Comparison of ENCODE assay signal across 19 cellular contexts in the genomic region with DNA sequence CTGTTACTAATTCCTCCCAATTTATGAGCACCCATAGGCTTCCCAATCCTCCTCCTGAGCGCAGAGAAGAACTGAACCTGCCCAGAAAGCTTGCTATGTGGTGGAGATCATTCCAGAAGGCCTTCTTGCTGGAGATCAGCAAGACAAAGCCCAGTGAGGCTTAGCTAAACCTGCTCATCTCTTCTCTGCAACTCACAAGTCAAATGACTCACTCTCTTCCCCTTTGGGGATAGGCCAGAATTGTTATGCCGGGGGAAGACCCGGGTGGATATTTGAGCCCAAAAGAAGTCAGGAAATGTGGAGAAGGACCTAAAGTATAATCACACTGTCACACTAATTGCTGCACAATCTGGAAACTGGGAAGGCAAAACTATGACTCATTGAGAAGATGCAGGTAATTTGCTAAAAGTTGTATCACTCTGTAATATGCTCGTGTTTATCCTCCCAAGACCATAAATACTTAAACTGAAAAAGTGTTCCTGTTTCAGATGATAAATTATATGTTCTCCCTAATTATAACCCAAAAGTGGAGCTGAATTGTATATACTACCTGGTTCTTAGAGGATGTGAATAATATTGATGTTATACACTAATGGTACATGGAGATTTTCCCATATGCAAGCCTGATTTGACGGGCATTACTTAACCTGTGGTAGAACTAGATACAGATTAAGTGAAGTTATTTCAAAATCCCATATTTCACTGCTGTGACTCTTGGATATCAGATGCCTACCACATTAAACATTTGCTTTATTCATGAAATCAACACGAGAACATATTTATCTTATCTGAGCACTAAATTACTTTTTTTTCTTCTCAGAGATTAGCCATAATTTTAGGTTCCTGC. TPM values are rescaled to one million over a fixed set of nuclear protein-coding genes. Genes with fewer than 3 reads are reported as not detected.
DNase-seq lines count a peak whose midpoint lies in the region; ATAC-seq, FAIRE-seq and TF ChIP-seq lines count a peak whose summit lies in the region.
"Had no signal": no experiment of that assay in that cellular context is flagged by ENCODE, and none has a peak within 500 bp of the region (broad histone marks: within the 10 kb centered on the region; RNA-seq: fewer than 3 reads in every experiment).

No MANE protein-coding gene starts in this region.

- FAIRE-seq in keratinocyte (lab: Jason Lieb, UNC) = peak; percentile 80
- FAIRE-seq: endometrium had no signal

- no peak overlapping the region for H3K9ac ChIP-seq in keratinocyte (ENCODE audit: control insufficient read depth, extremely low read depth, insufficient read depth, low read length)
- H3K9ac ChIP-seq: BLaER1 had no signal

- no peaks in the 10 kb centered on the region for H3K79me2 ChIP-seq in keratinocyte (ENCODE audit: control insufficient read depth, insufficient read depth, low read length)

- H3K36me3 ChIP-seq in keratinocyte (ENCODE audit: control insufficient read depth in 2 of 2, extremely low read depth in 1 of 2, insufficient read depth in 2 of 2, low read length in 2 of 2) = no peaks in the 10 kb centered on the region
- H3K36me3 ChIP-seq: BLaER1 had no signal

- no peak for ATAC-seq in HG02852 (IDR thresholded peaks at IDR 0.05; ENCODE audit: unreplicated experiment)
- ATAC-seq: left colon had no signal

- peaks cover 9% of the 10 kb centered on the region for H3K4me1 ChIP-seq in keratinocyte (ENCODE audit: control insufficient read depth, extremely low read depth, insufficient read depth, low read length)
- H3K4me1 ChIP-seq: BLaER1 had no signal

- H4K20me1 ChIP-seq in keratinocyte (ENCODE audit: control insufficient read depth, extremely low read depth, insufficient read depth, low read length) = no peaks in the 10 kb centered on the region
- H4K20me1 ChIP-seq: BLaER1 had no signal

- H3K27me3 ChIP-seq in keratinocyte (ENCODE audit: control insufficient read depth, extremely low read depth, insufficient read depth, low read length) = no peaks in the 10 kb centered on the region
- H3K27me3 ChIP-seq: BLaER1 had no signal

- H3K27ac ChIP-seq in keratinocyte (ENCODE audit: control insufficient read depth, insufficient read depth, low read length) = no peak overlapping the region
- H3K27ac ChIP-seq: BLaER1 had no signal

- no peak overlapping the region for H2AFZ ChIP-seq in keratinocyte (ENCODE audit: control insufficient read depth, low read length)

- H3K4me3 ChIP-seq in choroid plexus epithelial cell (ENCODE audit: low read depth, low read length) = no peak overlapping the region
- peak overlapping the region in 1 of 3 experiments; percentile 16 for H3K4me3 ChIP-seq in keratinocyte (ENCODE audit: control insufficient read depth in 2 of 3, extremely low read depth in 1 of 3, insufficient read depth in 2 of 3, low read depth in 1 of 3, low read length in 3 of 3)
- H3K4me3 ChIP-seq: BLaER1 had no signal

- no peaks in the 10 kb centered on the region for H3K9me1 ChIP-seq in keratinocyte (ENCODE audit: control insufficient read depth, extremely low read depth, insufficient read depth, low read length)

- TF ChIP-seq CTCF in choroid plexus epithelial cell (conservative IDR thresholded peaks at IDR 0.05; ENCODE audit: low read depth, low read length) = no peak
- no peak for TF ChIP-seq CTCF in keratinocyte (optimal IDR thresholded peaks at IDR 0.05 in 1 of 3, IDR thresholded peaks at IDR 0.05 in 1 of 3, conservative IDR thresholded peaks at IDR 0.05 in 1 of 3; ENCODE audit: extremely low read depth in 1 of 3, insufficient read depth in 2 of 3, low read length in 3 of 3)

- DNase-seq in DMS53 treated with DMSO at 0.1 percent for 48 hours (lab: John Stamatoyannopoulos, UW; ENCODE audit: unreplicated experiment) (peak; percentile 7), LHCN-M2 (ENCODE audit: low read depth) (peak; percentile 1), choroid plexus epithelial cell (ENCODE audit: low read depth) (peak; percentile 76), keratinocyte (ENCODE audit: low read depth, low spot score) (no peak), NCI-H526 treated with DMSO at 0.1 percent for 48 hours (lab: John Stamatoyannopoulos, UW) (no peak), RKO (ENCODE audit: low spot score) (no peak)
- no peak for DNase-seq in stimulated activated CD4-positive, alpha-beta T cell treated with anti-CD3 and anti-CD28 coated beads, Interleukin-12 subunit alpha, Interleukin-12 subunit beta, amount 100 ng/mL, for 4 hours
- DNase-seq: activated CD8-positive, alpha-beta memory T cell treated with anti-CD3 and anti-CD28 coated beads, Interleukin-2, amount 50 U/mL, for 4 hours; activated naive CD4-positive, alpha-beta T cell treated with anti-CD3 and anti-CD28 coated beads for 36 hours; caudate nucleus; DND-41; H7; head of caudate nucleus; left colon; OCI-M1 had no signal

- dilution Hi-C loops in keratinocyte (cut with MboI; ENCODE audit: extremely low pct_ligation_motif_present, low sequenced_read_pairs) = no loop called here

- no peak overlapping the region for H3K4me2 ChIP-seq in keratinocyte (ENCODE audit: control insufficient read depth, extremely low read depth, insufficient read depth, low read depth, low read length)
- H3K4me2 ChIP-seq: BLaER1 had no signal

- no peaks in the 10 kb centered on the region for H3K9me3 ChIP-seq in keratinocyte (ENCODE audit: control insufficient read depth, low read depth, low read length)
- H3K9me3 ChIP-seq: BLaER1 had no signal

RNA-seq across cellular contexts. Expression of gene NEBL, which starts 6.4 kb away (rescaled TPM):
- 0.11 and 0.13 TPM in 2 replicates for total RNA-seq in LHCN-M2 (2014; rRNA removed)
- polyA plus RNA-seq in LHCN-M2 (2012) = 0.05 TPM
- polyA plus RNA-seq in keratinocyte = 1.7 to 5.8 TPM (median 4.5 TPM) in 3 replicates
- 24.1 TPM for polyA plus RNA-seq in keratinocyte (2011; ENCODE audit: low read depth)
- 3.0 and 6.2 TPM in 2 replicates for polyA plus RNA-seq in keratinocyte (2011; cell fraction: cytosol; rRNA removed)
- 6.1 and 9.3 TPM in 2 replicates for polyA plus RNA-seq in keratinocyte (2011; cell fraction: nucleus; rRNA removed)
- 1.8 and 12.6 TPM in 2 replicates for polyA plus RNA-seq in keratinocyte (2012; ENCODE audit: low replicate concordance)
- 3.3 to 9.4 TPM (median 7.0 TPM) in 3 replicates for polyA minus RNA-seq in keratinocyte
- polyA minus RNA-seq in keratinocyte (2011; cell fraction: cytosol; rRNA and poly(A)+ RNA removed) = 4.0 TPM
- 13.3 and 16.4 TPM in 2 replicates for polyA minus RNA-seq in keratinocyte (2011; cell fraction: nucleus; rRNA and poly(A)+ RNA removed)
- total RNA-seq: T-helper 1 cell treated with Interleukin-12 subunit alpha and Interleukin-12 subunit beta and Interleukin-4 antibody, amounts not matched to agents 30 ng/mL and 1 ng/mL, for 36 hours had no signal

Comparison
In these comparisons a context has a peak if more than half of its experiments do, and no peak if none do; other contexts are left out.
1. DNase-seq: peak in DMS53 treated with DMSO at 0.1 percent for 48 hours (single experiment), LHCN-M2 (single experiment) and choroid plexus epithelial cell (single experiment); none in keratinocyte (single experiment), NCI-H526 treated with DMSO at 0.1 percent for 48 hours (single experiment), stimulated activated CD4-positive, alpha-beta T cell treated with anti-CD3 and anti-CD28 coated beads, Interleukin-12 subunit alpha, Interleukin-12 subunit beta, amount 100 ng/mL, for 4 hours (single experiment) and RKO (single experiment).